ENCODE assay signal across 2 cellular contexts in genomic region chr14:31024042-31024480, GRCh38.
TF ChIP-seq lines count a peak whose summit lies in the region.

No MANE protein-coding gene starts in this region.

TF ChIP-seq in H1, 55 proteins besides CTCF, POLR2A, EP300 and RAD21:
- TF ChIP-seq FOSL1 (IDR thresholded peaks at IDR 0.05; ENCODE audit: insufficient read depth, low read depth, low read length): no peak
- TF ChIP-seq CHD1 (IDR thresholded peaks at IDR 0.05; ENCODE audit: low read depth, low read length): no peak
- no peak for TF ChIP-seq SIRT6 (IDR thresholded peaks at IDR 0.05; ENCODE audit: low read length)
- no peak for TF ChIP-seq RBBP5 (IDR thresholded peaks at IDR 0.05; ENCODE audit: borderline replicate concordance, low read depth, low read length)
- TF ChIP-seq KDM4A (IDR thresholded peaks at IDR 0.05; ENCODE audit: low read depth, low read length, severe bottlenecking): no peak
- no peak for TF ChIP-seq POU5F1 (IDR thresholded peaks at IDR 0.05; ENCODE audit: low read depth, low read length)
- no peak for TF ChIP-seq GTF2F1 (IDR thresholded peaks at IDR 0.05; ENCODE audit: borderline replicate concordance, low read depth, low read length)
- TF ChIP-seq, protein P1, sequence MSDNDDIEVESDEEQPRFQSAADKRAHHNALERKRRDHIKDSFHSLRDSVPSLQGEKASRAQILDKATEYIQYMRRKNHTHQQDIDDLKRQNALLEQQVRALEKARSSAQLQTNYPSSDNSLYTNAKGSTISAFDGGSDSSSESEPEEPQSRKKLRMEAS (IDR thresholded peaks at IDR 0.05): no peak
- TF ChIP-seq HDAC2 (IDR thresholded peaks at IDR 0.05; ENCODE audit: borderline replicate concordance in 1 of 2, low read depth in 2 of 2, low read length in 2 of 2): no peak
- TF ChIP-seq NANOG (IDR thresholded peaks at IDR 0.05; ENCODE audit: insufficient read depth, low read depth, low read length, poor library complexity, severe bottlenecking): no peak
- TF ChIP-seq ATF3 (IDR thresholded peaks at IDR 0.05; ENCODE audit: insufficient read depth, low read depth, low read length): no peak
- TF ChIP-seq NRF1 (IDR thresholded peaks at IDR 0.05; ENCODE audit: low read depth, low read length): no peak

TF ChIP-seq in neural cell, 6 proteins besides CTCF, POLR2A, EP300 and RAD21:
- no peak for TF ChIP-seq MXI1 (conservative IDR thresholded peaks at IDR 0.05; ENCODE audit: poor library complexity, severe bottlenecking)
- no peak for TF ChIP-seq TAF1 (IDR thresholded peaks at IDR 0.05; ENCODE audit: low read depth)
